Comparison of ENCODE assay signal across 26 cellular contexts in genomic region chr3:46022909-46023785, GRCh38. TPM values are rescaled to one million over a fixed set of nuclear protein-coding genes. Genes with fewer than 3 reads are reported as not detected.
"Had no signal": no experiment of that assay in that cellular context is flagged by ENCODE, and none has a peak within 500 bp of the region (broad histone marks: within the 10 kb centered on the region; RNA-seq: fewer than 3 reads in every experiment).

No MANE protein-coding gene starts in this region.

- H3K27me3 ChIP-seq: brain microvascular endothelial cell, cardiac muscle cell had no signal

- H3K36me3 ChIP-seq: brain microvascular endothelial cell, cardiac muscle cell had no signal

- H3K9ac ChIP-seq: SK-N-SH had no signal

- DNase-seq: activated CD4-positive, CD25-positive, alpha-beta regulatory T cell; activated CD8-positive, alpha-beta memory T cell treated with anti-CD3 and anti-CD28 coated beads, Interleukin-2, amount 50 U/mL, for 4 hours; activated CD8-positive, alpha-beta T cell treated with anti-CD3 and anti-CD28 coated beads for 36 hours; activated gamma-delta T cell treated with Interleukin-2 at 50 U/mL for 16 hours; activated naive CD4-positive, alpha-beta T cell treated with anti-CD3 and anti-CD28 coated beads, Interleukin-2, amount 10 ng/mL, durations not matched to agents 7 days and 5 days; activated naive CD8-positive, alpha-beta T cell treated with anti-CD3 and anti-CD28 coated beads for 36 hours; activated T-cell treated with anti-CD3 and anti-CD28 coated beads, Interleukin-2, amount 50 U/mL, for 72 hours; brain microvascular endothelial cell; Karpas-422; MM.1S; NCI-H1105; NCI-H1436; NCI-H1694 treated with DMSO at 0.1 percent for 48 hours; NCI-H2081; NCI-H510A treated with DMSO at 0.1 percent for 48 hours; NCI-H69; NK-92 treated with Interleukin-12 subunit alpha and Interleukin-12 subunit beta, amount 100 ng/mL, for 24 hours; OCI-M1; RPMI8226; SK-N-SH; T-helper 1 cell had no signal

- H3K4me2 ChIP-seq: SK-N-SH had no signal

- H3K4me3 ChIP-seq: cardiac muscle cell had no signal

- H3K27ac ChIP-seq: brain microvascular endothelial cell, cardiac muscle cell, VCaP had no signal

- H3K9me3 ChIP-seq: SK-N-SH had no signal

- ATAC-seq: activated CD8-positive, alpha-beta T cell treated with anti-CD3 and anti-CD28 coated beads for 36 hours; activated T-cell treated with anti-CD3 and anti-CD28 coated beads, Interleukin-2, amount 50 U/mL, for 72 hours; Panc1; Right ventricle myocardium inferior had no signal

RNA-seq across cellular contexts. Expression of gene XCR1, which starts 4.1 kb away (rescaled TPM):
- total RNA-seq: activated CD8-positive, alpha-beta T cell treated with anti-CD3 and anti-CD28 coated beads for 36 hours; activated naive CD8-positive, alpha-beta T cell treated with anti-CD3 and anti-CD28 coated beads for 36 hours; activated T-cell treated with anti-CD3 and anti-CD28 coated beads, Interleukin-2, amount 50 U/mL, for 72 hours; cardiac muscle cell; Right ventricle myocardium inferior; T-helper 2 cell treated with Interferon-gamma antibody and Interleukin-4, amounts not matched to agents 100 ng/mL and 5 ng/mL, for 36 hours had no signal
- polyA plus RNA-seq: cardiac muscle cell, SK-N-SH had no signal
